1 cellular context compared by ENCODE assay signal in genomic region chr22:37486224-37486845, GRCh38.
TF ChIP-seq lines count a peak whose summit lies in the region.

TSS of gene MFNG (minus strand) at chr22:37486384. CDS start at chr22:37486177, 207 bp downstream.

TF ChIP-seq in HEK293, 187 proteins besides CTCF, POLR2A, EP300 and RAD21 (continued from another document):
- 0 out of 2 replicates have a peak, but pooled peaks have one; percentile 21 for TF ChIP-seq HIC1 (tag by site-specific recombination; IDR thresholded peaks at IDR 0.05)
